ENCODE assay signal across 13 cellular contexts in genomic region chr20:53606364-53606985, GRCh38. TPM values are rescaled to one million over a fixed set of nuclear protein-coding genes. Genes with fewer than 3 reads are reported as not detected.
A peak's percentile ranks its signal among the peaks of the same experiment; 100 is the strongest.
DNase-seq lines count a peak whose midpoint lies in the region; ATAC-seq, FAIRE-seq and TF ChIP-seq lines count a peak whose summit lies in the region.
"Had no signal": no experiment of that assay in that cellular context is flagged by ENCODE, and none has a peak within 500 bp of the region (broad histone marks: within the 10 kb centered on the region; RNA-seq: fewer than 3 reads in every experiment).

No MANE protein-coding gene starts in this region.

- H3K36me3 Mint-ChIP-seq in osteocyte (ENCODE audit: unreplicated experiment): no peaks in the 10 kb centered on the region

- H3K27me3 ChIP-seq in K562 (ENCODE audit: control insufficient read depth in 2 of 2, insufficient read depth in 2 of 2, low read length in 2 of 2): no peaks in the 10 kb centered on the region
- no peaks in the 10 kb centered on the region for H3K27me3 ChIP-seq in esophagus muscularis mucosa
- H3K27me3 ChIP-seq: foreskin keratinocyte had no signal

- H3K9me3 ChIP-seq in K562 (replicated peaks; ENCODE audit: control insufficient read depth, insufficient read depth, low read depth, low read length) (no peaks in the 10 kb centered on the region), esophagus muscularis mucosa (no peaks in the 10 kb centered on the region)

- H3K36me3 ChIP-seq in K562 (ENCODE audit: control insufficient read depth, insufficient read depth, low read length): no peaks in the 10 kb centered on the region
- H3K36me3 ChIP-seq in esophagus muscularis mucosa: no peaks in the 10 kb centered on the region

- no peak for TF ChIP-seq RAD21 in K562 (CRISPR knock-in tag; conservative IDR thresholded peaks at IDR 0.05 in 1 of 2, IDR thresholded peaks at IDR 0.05 in 1 of 2)

- H3K27me3 Mint-ChIP-seq in osteocyte (ENCODE audit: unreplicated experiment): no peaks in the 10 kb centered on the region

- peaks cover 68% of the 10 kb centered on the region for H3K79me2 ChIP-seq in K562 (ENCODE audit: control insufficient read depth, insufficient read depth, low read length)

- H3K27ac Mint-ChIP-seq in osteocyte (ENCODE audit: unreplicated experiment): peak overlapping the region; percentile 50

- TF ChIP-seq CTCF in K562 (IDR thresholded peaks at IDR 0.05 in 2 of 3, conservative IDR thresholded peaks at IDR 0.05 in 1 of 3; ENCODE audit: insufficient read depth in 2 of 3, low read depth in 1 of 3, low read length in 3 of 3) (no peak), osteocyte (IDR thresholded peaks at IDR 0.05) (no peak), esophagus muscularis mucosa (IDR thresholded peaks at IDR 0.05) (no peak)

- H3K4me3 ChIP-seq in K562 (peak overlapping the region; percentile 39), esophagus muscularis mucosa (no peak overlapping the region)

- POLR2A ChIA-PET in K562 (lab: Yijun Ruan, JAX): interaction anchor here (0.5 to 1.2 kb wide), 5 partner anchors 10 to 270 kb away, joined by 3 to 4 read pairs (median 3); no protein-coding TSS in a partner anchor

- no peaks in the 10 kb centered on the region for H3K9me3 Mint-ChIP-seq in osteocyte (ENCODE audit: unreplicated experiment)

- 0 out of 2 replicates have a peak overlapping the region, but pooled peaks have one; percentile 64 for H2AFZ ChIP-seq in K562 (ENCODE audit: low read depth, low read length)

- H3K9ac ChIP-seq in K562 (ENCODE audit: insufficient read depth in 1 of 2, low read depth in 2 of 2, low read length in 2 of 2): peak overlapping the region; percentile 72 to 77

- TF ChIP-seq POLR2A in K562 (conservative IDR thresholded peaks at IDR 0.05): no peak
- no peak for TF ChIP-seq POLR2A in esophagus muscularis mucosa (IDR thresholded peaks at IDR 0.05; ENCODE audit: low read depth)

- H3K4me1 ChIP-seq in K562 (replicated peaks in 1 of 2; ENCODE audit: control insufficient read depth in 2 of 2, insufficient read depth in 2 of 2, low read length in 2 of 2) (peaks cover 14 to 28% of the 10 kb centered on the region in 2 experiments), esophagus muscularis mucosa (peaks cover 2 to 9% (median 5%) of the 10 kb centered on the region in 4 donors)

- TF ChIP-seq EP300 in K562 (IDR thresholded peaks at IDR 0.05; ENCODE audit: low read length) (no peak), esophagus muscularis mucosa (IDR thresholded peaks at IDR 0.05) (no peak)

- H3K4me1 Mint-ChIP-seq in osteocyte (ENCODE audit: unreplicated experiment): peaks cover 23% of the 10 kb centered on the region

- in situ Hi-C loops in Caki2 (cut with HindIII; ENCODE audit: low pct_unique_long_range_greater_than_20kb, low sequenced_read_pairs) (no loop called here), K562 (cut with MboI) (no loop called here)

- H3K4me2 ChIP-seq in K562 (ENCODE audit: insufficient read depth, low read length): peak overlapping the region; percentile 74

- no peaks in the 10 kb centered on the region for H4K20me1 ChIP-seq in K562 (replicated peaks; ENCODE audit: control insufficient read depth, insufficient read depth, low read length)

- no peak for FAIRE-seq in K562 (lab: Jason Lieb, UNC)
- FAIRE-seq: bronchial epithelial cell, GM18507 had no signal

- ATAC-seq in K562: no peak
- ATAC-seq: foreskin keratinocyte, left colon had no signal

- 63% methylated on average over 8 of the region's 8 CpGs for WGBS in K562 (ENCODE audit: insufficient coverage, low coverage, missing lambda C conversion rate)
- WGBS in esophagus muscularis mucosa: 100% methylated on average over 8 of the region's 8 CpGs

- no peak overlapping the region for H3K4me3 Mint-ChIP-seq in osteocyte (ENCODE audit: unreplicated experiment)

- H3K9me1 ChIP-seq in K562 (ENCODE audit: control insufficient read depth, insufficient read depth, low read length): no peaks in the 10 kb centered on the region

- intact Hi-C loops in K562 (cut with micrococcal nuclease) (loop anchor here (5.0 kb wide), 2 partner anchors 36 to 51 kb away; no protein-coding TSS in a partner anchor), esophagus muscularis mucosa (cut with DNase I) (no loop called here)

- H3K27ac ChIP-seq in K562 (ENCODE audit: extremely low read depth, low read depth, low read length) (peak overlapping the region; percentile 77), esophagus muscularis mucosa (replicated peaks in 1 of 4) (no peak overlapping the region)
- H3K27ac ChIP-seq: foreskin keratinocyte had no signal

- peak; percentile 58 for DNase-seq in Caki2 (ENCODE audit: low read depth)
- DNase-seq in LHCN-M2 (ENCODE audit: low read depth): peak; percentile 79
- peak in 1 of 4 experiments; percentile 8 for DNase-seq in K562 (ENCODE audit: extremely low read depth in 1 of 4, low spot score in 3 of 4)
- peak; percentile 67 for DNase-seq in osteocyte (ENCODE audit: extremely low spot score, unreplicated experiment)
- DNase-seq in esophagus muscularis mucosa (ENCODE audit: extremely low spot score): no peak
- DNase-seq in NCI-H69 (lab: John Stamatoyannopoulos, UW): no peak
- no peak for DNase-seq in NCI-H1694 treated with DMSO at 0.1 percent for 48 hours (lab: John Stamatoyannopoulos, UW)
- DNase-seq in stimulated activated naive CD4-positive, alpha-beta T cell (lab: John Stamatoyannopoulos, UW): no peak
- DNase-seq: foreskin keratinocyte, NCI-H82 had no signal

- CTCF ChIA-PET in K562 (lab: Yijun Ruan, JAX; ENCODE audit: low intra/inter-chr PET ratio): interaction anchor here (0.6 kb wide), 1 partner anchor 28 kb away, joined by 3 read pairs; no protein-coding TSS in a partner anchor

- TSS peak; percentile 24 for BruUV-seq in K562 (replicated peaks; lab: Mats Ljungman, UMichigan)

TF ChIP-seq in K562, 482 proteins besides CTCF, POLR2A, EP300 and RAD21 (continues in another document):
- TF ChIP-seq POLR3G (IDR thresholded peaks at IDR 0.05; ENCODE audit: extremely low read depth, insufficient read length, insufficient replicate concordance) (no peak), HCFC1 (IDR thresholded peaks at IDR 0.05; ENCODE audit: low read depth, low read length) (no peak), PHF20 (IDR thresholded peaks at IDR 0.05; ENCODE audit: partially characterized antibody) (no peak), ZBTB7A (IDR thresholded peaks at IDR 0.05; ENCODE audit: borderline replicate concordance, control insufficient read depth, low read depth, low read length) (no peak), CREB1 (IDR thresholded peaks at IDR 0.05) (no peak), CREB1 (CRISPR knock-in tag; IDR thresholded peaks at IDR 0.05) (no peak), HLTF (IDR thresholded peaks at IDR 0.05) (no peak), SP2 (IDR thresholded peaks at IDR 0.05; ENCODE audit: extremely low read depth, low read depth, low read length, poor library complexity, severe bottlenecking) (no peak), ARID3A (IDR thresholded peaks at IDR 0.05; ENCODE audit: borderline replicate concordance, low read depth, low read length) (no peak)

RNA-seq across cellular contexts. Expression of gene ZNF217, which starts 12.8 kb away (rescaled TPM):
- total RNA-seq in Caki2 (2014; rRNA removed; shearing (Covaris generic); ENCODE audit: low replicate concordance): 21.4 and 25.0 TPM in 2 replicates
- total RNA-seq in LHCN-M2 (2014; rRNA removed) (14.2 and 21.0 TPM in 2 replicates), K562 (2014; rRNA removed) (16.8 and 17.7 TPM in 2 replicates), K562 (2014; rRNA removed; fragmentation: Illumina TruSeq; extraction: Trizol) (23.4 and 25.0 TPM in 2 replicates), K562 (2015; rRNA removed; fragmentation: Illumina TruSeq; extraction: Trizol) (18.7 and 21.8 TPM in 2 replicates), K562 (2021) (39.7 and 41.8 TPM in 2 replicates), osteocyte (44.3 and 47.2 TPM in 2 replicates), esophagus muscularis mucosa (10 to 100 TPM; 15.4 to 27.3 (median 18.6) TPM)
- polyA plus RNA-seq in LHCN-M2 (2012): 10.8 TPM
- total RNA-seq in K562 (2011; cell fraction: chromatin; rRNA removed; ENCODE audit: low replicate concordance): 27.8 and 53.4 TPM in 2 replicates
- total RNA-seq in K562 (2011; cell fraction: nucleolus; rRNA removed): 21.3 and 24.7 TPM in 2 replicates
- 26.2 and 28.5 TPM in 2 replicates for total RNA-seq in K562 (2011; cell fraction: nucleoplasm; rRNA removed)
- polyA plus RNA-seq in K562 (2011; rRNA removed) (11.4 and 12.9 TPM in 2 replicates), K562 (2014; fragmentation: Illumina TruSeq; extraction: Trizol) (19.3 and 26.7 TPM in 2 replicates), K562 (2014; fragmentation: Nextera tagmentation; extraction: Ambion mirVana) (1 to 10 TPM; 3.0 to 7.1 TPM), K562 (2014; rRNA removed) (16.0 and 23.5 TPM in 2 replicates)
- polyA plus RNA-seq in K562 (2011; cell fraction: cytosol; rRNA removed): 6.8 and 8.6 TPM in 2 replicates
- 19.8 and 24.3 TPM in 2 replicates for polyA plus RNA-seq in K562 (2011; cell fraction: nucleus; rRNA removed)
- 17.7 and 21.1 TPM in 2 replicates for polyA plus RNA-seq in K562 (2012)
- 36.2 and 44.6 TPM in 2 replicates for polyA minus RNA-seq in K562 (2011; rRNA and poly(A)+ RNA removed)
- polyA minus RNA-seq in K562 (2011; cell fraction: cytosol; rRNA and poly(A)+ RNA removed): 21.7 and 25.7 TPM in 2 replicates
- polyA minus RNA-seq in K562 (2011; cell fraction: nucleus; rRNA and poly(A)+ RNA removed): 19.7 and 29.4 TPM in 2 replicates

Comparison
In these comparisons a context has a peak if more than half of its experiments do, and no peak if none do; other contexts are left out.
1. DNase-seq: peak in Caki2 (single experiment), LHCN-M2 (single experiment) and osteocyte (single experiment); none in esophagus muscularis mucosa (single experiment), NCI-H69 (single experiment), NCI-H1694 treated with DMSO at 0.1 percent for 48 hours (single experiment) and stimulated activated naive CD4-positive, alpha-beta T cell (0 of 6).